In genomic region chr1:53048960-53049573, GRCh38 we compare ENCODE assay signal across 1 cellular context.
TF ChIP-seq lines count a peak whose summit lies in the region.

No MANE protein-coding gene starts in this region.

TF ChIP-seq in endothelial cell of umbilical vein, 7 proteins besides CTCF, POLR2A, EP300 and RAD21 (continued from another document):
- TF ChIP-seq MAX (IDR thresholded peaks at IDR 0.05; ENCODE audit: insufficient read depth, insufficient read length) (no peak), POLR2AphosphoS5 (IDR thresholded peaks at IDR 0.05; ENCODE audit: insufficient read depth, low read depth, low read length) (no peak), GATA2 (IDR thresholded peaks at IDR 0.05; ENCODE audit: insufficient read depth, insufficient read length, low read depth, low read length) (no peak), FOS (IDR thresholded peaks at IDR 0.05; ENCODE audit: borderline replicate concordance, insufficient read depth, low read length) (no peak), EZH2 (IDR thresholded peaks at IDR 0.05; ENCODE audit: borderline replicate concordance, low read depth, low read length, severe bottlenecking) (no peak), MYC (IDR thresholded peaks at IDR 0.05; ENCODE audit: low read depth, low read length) (no peak)
